Comparison of ENCODE assay signal across 10 cellular contexts in the genomic region with DNA sequence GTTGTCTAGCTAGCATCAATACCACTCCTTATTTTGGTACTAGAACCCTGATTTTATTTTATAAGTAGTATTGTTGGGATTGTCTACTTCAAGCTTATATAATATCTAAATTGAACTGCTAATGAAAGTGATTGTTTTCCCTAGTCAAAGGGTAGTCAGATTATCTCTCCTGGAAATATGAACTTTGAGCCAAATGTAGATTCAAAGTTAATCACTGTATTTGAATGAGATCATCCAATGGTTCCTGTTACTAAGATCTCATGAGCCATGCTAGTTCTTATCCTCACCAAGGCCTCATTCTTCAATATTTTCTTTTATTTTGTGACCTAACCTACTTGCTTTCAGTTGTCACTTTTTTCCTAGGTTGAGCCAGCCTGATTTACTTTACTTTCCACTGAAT.
DNase-seq lines count a peak whose midpoint lies in the region; ATAC-seq and TF ChIP-seq lines count a peak whose summit lies in the region.
"Had no signal": no experiment of that assay in that cellular context is flagged by ENCODE, and none has a peak within 500 bp of the region (broad histone marks: within the 10 kb centered on the region; RNA-seq: fewer than 3 reads in every experiment).

No MANE protein-coding gene starts in this region.

- no peaks in the 10 kb centered on the region for H3K79me2 ChIP-seq in SK-N-SH (ENCODE audit: insufficient read depth)
- H3K79me2 ChIP-seq in neural cell (replicated peaks; ENCODE audit: insufficient read depth, low read length) = no peaks in the 10 kb centered on the region

- CTCF ChIA-PET in SK-N-SH (lab: Yijun Ruan, JAX) = interaction anchor here (1.3 kb wide), 1 partner anchor 17 kb away, joined by 5 read pairs; no protein-coding TSS in a partner anchor
- CTCF ChIA-PET in naive thymus-derived CD4-positive, alpha-beta T cell (lab: Charles Lee) = no interaction called here

- TF ChIP-seq CTCF in SK-N-SH (IDR thresholded peaks at IDR 0.05) (no peak), neural cell (IDR thresholded peaks at IDR 0.05; ENCODE audit: poor library complexity, severe bottlenecking) (no peak), endothelial cell (IDR thresholded peaks at IDR 0.05; ENCODE audit: unreplicated experiment) (no peak)

- no peaks in the 10 kb centered on the region for H4K20me1 ChIP-seq in SK-N-SH (ENCODE audit: insufficient read depth)
- H4K20me1 ChIP-seq in neural cell (ENCODE audit: insufficient read depth) = no peaks in the 10 kb centered on the region
- H4K20me1 ChIP-seq: BLaER1 treated with 17β-estradiol and CSF1 and Interleukin-3, amounts not matched to agents 10 nM and 100 nM had no signal

- H2AFZ ChIP-seq in SK-N-SH (ENCODE audit: low read depth) = peak overlapping the region; percentile 23; the same call in 1 of the 2 replicates
- no peak overlapping the region for H2AFZ ChIP-seq in neural cell (ENCODE audit: low read depth, low read length)

- H3K36me3 ChIP-seq in SK-N-SH (replicated peaks in 1 of 2; ENCODE audit: control insufficient read depth in 1 of 2, insufficient read depth in 2 of 2, low read length in 1 of 2) = no peaks in the 10 kb centered on the region
- no peaks in the 10 kb centered on the region for H3K36me3 ChIP-seq in neural cell (ENCODE audit: insufficient read depth, low read length)
- no peaks in the 10 kb centered on the region for H3K36me3 ChIP-seq in naive thymus-derived CD4-positive, alpha-beta T cell (ENCODE audit: control insufficient read depth in 2 of 3, insufficient read depth in 3 of 3, low read length in 3 of 3)
- H3K36me3 ChIP-seq: BLaER1 treated with 17β-estradiol and CSF1 and Interleukin-3, amounts not matched to agents 10 nM and 100 nM had no signal

- H3F3A ChIP-seq in SK-N-SH (replicated peaks; ENCODE audit: insufficient read depth) (no peaks in the 10 kb centered on the region), neural cell (ENCODE audit: insufficient read depth, low read length, poor library complexity, severe bottlenecking) (peaks cover 4% of the 10 kb centered on the region)

- H3K27me3 ChIP-seq in SK-N-SH (ENCODE audit: insufficient read depth) (no peaks in the 10 kb centered on the region), neural cell (ENCODE audit: insufficient read depth, low read depth, low read length) (no peaks in the 10 kb centered on the region)
- no peaks in the 10 kb centered on the region for H3K27me3 ChIP-seq in naive thymus-derived CD4-positive, alpha-beta T cell (ENCODE audit: control insufficient read depth in 2 of 2, insufficient read depth in 2 of 2, low read length in 2 of 2)
- H3K27me3 ChIP-seq: BLaER1 treated with 17β-estradiol and CSF1 and Interleukin-3, amounts not matched to agents 10 nM and 100 nM had no signal

- H3K4me3 ChIP-seq in SK-N-SH (ENCODE audit: low read depth in 2 of 2, low read length in 1 of 2) (no peak overlapping the region), neural cell (ENCODE audit: low read length) (no peak overlapping the region)
- H3K4me3 ChIP-seq in naive thymus-derived CD4-positive, alpha-beta T cell (ENCODE audit: low read length) = no peak overlapping the region
- H3K4me3 ChIP-seq: A549; BLaER1 treated with 17β-estradiol and CSF1 and Interleukin-3, amounts not matched to agents 10 nM and 100 nM; GM12878 had no signal

- no peak for TF ChIP-seq RAD21 in SK-N-SH (IDR thresholded peaks at IDR 0.05; ENCODE audit: low read length)
- no peak for TF ChIP-seq RAD21 in neural cell (conservative IDR thresholded peaks at IDR 0.05)

- ATAC-seq in naive thymus-derived CD4-positive, alpha-beta T cell = no peak
- ATAC-seq: A549, GM12878 had no signal

- no peak overlapping the region for H3K4me3 Mint-ChIP-seq in naive thymus-derived CD4-positive, alpha-beta T cell
- no peak overlapping the region for H3K4me3 Mint-ChIP-seq in endothelial cell (ENCODE audit: unreplicated experiment)
- H3K4me3 Mint-ChIP-seq: CD4-positive, CD25-positive, alpha-beta regulatory T cell had no signal

- H3K9ac ChIP-seq in SK-N-SH = no peak overlapping the region
- H3K9ac ChIP-seq in neural cell (ENCODE audit: low read length) = no peak overlapping the region
- H3K9ac ChIP-seq: BLaER1 treated with 17β-estradiol and CSF1 and Interleukin-3, amounts not matched to agents 10 nM and 100 nM had no signal

- peaks cover 0 to 7% of the 10 kb centered on the region in 2 experiments; a peak in 1 of 4 replicates for H3K4me1 ChIP-seq in SK-N-SH (ENCODE audit: control insufficient read depth in 1 of 2, insufficient read depth in 2 of 2, low read depth in 1 of 2, low read length in 1 of 2)
- H3K4me1 ChIP-seq in naive thymus-derived CD4-positive, alpha-beta T cell (ENCODE audit: control insufficient read depth in 2 of 2, insufficient read depth in 2 of 2, low read length in 2 of 2) = no peaks in the 10 kb centered on the region
- H3K4me1 ChIP-seq: A549; BLaER1 treated with 17β-estradiol and CSF1 and Interleukin-3, amounts not matched to agents 10 nM and 100 nM had no signal

- intact Hi-C loops in naive thymus-derived CD4-positive, alpha-beta T cell (cut with micrococcal nuclease) = no loop called here

- H3K4me1 Mint-ChIP-seq in naive thymus-derived CD4-positive, alpha-beta T cell = no peaks in the 10 kb centered on the region
- no peaks in the 10 kb centered on the region for H3K4me1 Mint-ChIP-seq in endothelial cell (ENCODE audit: unreplicated experiment)
- H3K4me1 Mint-ChIP-seq: CD4-positive, CD25-positive, alpha-beta regulatory T cell had no signal

- H3K27me3 Mint-ChIP-seq in naive thymus-derived CD4-positive, alpha-beta T cell = no peaks in the 10 kb centered on the region
- H3K27me3 Mint-ChIP-seq in endothelial cell (ENCODE audit: unreplicated experiment) = no peaks in the 10 kb centered on the region
- H3K27me3 Mint-ChIP-seq: CD4-positive, CD25-positive, alpha-beta regulatory T cell had no signal

- H3K27ac ChIP-seq in SK-N-SH (ENCODE audit: low read depth in 2 of 2, low read length in 1 of 2) (peak overlapping the region in 1 of 2 experiments; percentile 10; a peak in 1 of 4 replicates), neural cell (ENCODE audit: low read length) (peak overlapping the region; percentile 21)
- H3K27ac ChIP-seq in naive thymus-derived CD4-positive, alpha-beta T cell (ENCODE audit: low read depth, low read length) = no peak overlapping the region
- H3K27ac ChIP-seq: A549; BLaER1 treated with 17β-estradiol and CSF1 and Interleukin-3, amounts not matched to agents 10 nM and 100 nM had no signal

- no peak for TF ChIP-seq EP300 in SK-N-SH (IDR thresholded peaks at IDR 0.05; ENCODE audit: borderline replicate concordance in 1 of 2, low read depth in 1 of 2, low read length in 1 of 2)
- TF ChIP-seq EP300 in neural cell (conservative IDR thresholded peaks at IDR 0.05; ENCODE audit: poor library complexity, severe bottlenecking) = no peak

- H3K4me2 ChIP-seq in SK-N-SH (peak overlapping the region; percentile 25), neural cell (ENCODE audit: low read length) (no peak overlapping the region)
- H3K4me2 ChIP-seq: A549; BLaER1 treated with 17β-estradiol and CSF1 and Interleukin-3, amounts not matched to agents 10 nM and 100 nM had no signal

- no peaks in the 10 kb centered on the region for H3K36me3 Mint-ChIP-seq in naive thymus-derived CD4-positive, alpha-beta T cell
- no peaks in the 10 kb centered on the region for H3K36me3 Mint-ChIP-seq in endothelial cell (ENCODE audit: low read depth, unreplicated experiment)
- H3K36me3 Mint-ChIP-seq: CD4-positive, CD25-positive, alpha-beta regulatory T cell had no signal

- H3K9me3 Mint-ChIP-seq in naive thymus-derived CD4-positive, alpha-beta T cell = peaks cover 0 to 1% (median 0%) of the 10 kb centered on the region in 11 donors
- no peaks in the 10 kb centered on the region for H3K9me3 Mint-ChIP-seq in endothelial cell (ENCODE audit: unreplicated experiment)

- H3K9me2 ChIP-seq in SK-N-SH = no peaks in the 10 kb centered on the region
- no peaks in the 10 kb centered on the region for H3K9me2 ChIP-seq in neural cell (ENCODE audit: insufficient read depth, low read length)

- DNase-seq in HCEC 1CT = peak; percentile 22
- no peak for DNase-seq in SK-N-SH
- DNase-seq in HuH-7 (ENCODE audit: low spot score) = no peak
- DNase-seq in naive thymus-derived CD4-positive, alpha-beta T cell = no peak
- DNase-seq in endothelial cell (ENCODE audit: low spot score) = no peak
- DNase-seq: CD4-positive, CD25-positive, alpha-beta regulatory T cell had no signal

- H3K27ac Mint-ChIP-seq in naive thymus-derived CD4-positive, alpha-beta T cell = no peak overlapping the region
- no peak overlapping the region for H3K27ac Mint-ChIP-seq in endothelial cell (ENCODE audit: unreplicated experiment)
- H3K27ac Mint-ChIP-seq: CD4-positive, CD25-positive, alpha-beta regulatory T cell had no signal

- H3K9me3 ChIP-seq in SK-N-SH = no peaks in the 10 kb centered on the region
- no peaks in the 10 kb centered on the region for H3K9me3 ChIP-seq in neural cell (ENCODE audit: low read length)
- H3K9me3 ChIP-seq in naive thymus-derived CD4-positive, alpha-beta T cell (ENCODE audit: control insufficient read depth in 2 of 3, low read length in 3 of 3) = no peaks in the 10 kb centered on the region
- H3K9me3 ChIP-seq: A549; BLaER1 treated with 17β-estradiol and CSF1 and Interleukin-3, amounts not matched to agents 10 nM and 100 nM had no signal

- POLR2A ChIA-PET in SK-N-SH (lab: Yijun Ruan, JAX) = no interaction called here
- POLR2A ChIA-PET in naive thymus-derived CD4-positive, alpha-beta T cell (lab: Charles Lee) = no interaction called here

TF ChIP-seq in SK-N-SH, 30 proteins besides CTCF, POLR2A, EP300 and RAD21 (continues in another document):
- no peak for TF ChIP-seq NFIC (IDR thresholded peaks at IDR 0.05; ENCODE audit: borderline replicate concordance)
- TF ChIP-seq FOSL2 (IDR thresholded peaks at IDR 0.05; ENCODE audit: borderline replicate concordance, low read depth) = no peak
- no peak for TF ChIP-seq JUND (IDR thresholded peaks at IDR 0.05)
- TF ChIP-seq MXI1 (IDR thresholded peaks at IDR 0.05; ENCODE audit: low read depth, low read length) = no peak
- TF ChIP-seq RCOR1 (IDR thresholded peaks at IDR 0.05; ENCODE audit: low read length) = no peak
- TF ChIP-seq RFX5 (IDR thresholded peaks at IDR 0.05; ENCODE audit: low read length) = no peak
- no peak for TF ChIP-seq CHD2 (IDR thresholded peaks at IDR 0.05; ENCODE audit: low read length, partially characterized antibody)

TF ChIP-seq in neural cell, 6 proteins besides CTCF, POLR2A, EP300 and RAD21 (continues in another document):
- no peak for TF ChIP-seq SMC3 (conservative IDR thresholded peaks at IDR 0.05; ENCODE audit: poor library complexity)
- TF ChIP-seq MXI1 (conservative IDR thresholded peaks at IDR 0.05; ENCODE audit: poor library complexity, severe bottlenecking) = no peak
